Comparison of ENCODE assay signal across 17 cellular contexts in genomic region chr14:65867333-65867732, GRCh38.
"Had no signal": no experiment of that assay in that cellular context is flagged by ENCODE, and none has a peak within 500 bp of the region (broad histone marks: within the 10 kb centered on the region; RNA-seq: fewer than 3 reads in every experiment).

No MANE protein-coding gene starts in this region.

- H3K4me1 ChIP-seq: adrenal gland, breast epithelium had no signal

- H3K27ac ChIP-seq: adrenal gland, breast epithelium had no signal

- FAIRE-seq: RCC 7860 had no signal

- H3K27me3 ChIP-seq: adrenal gland, breast epithelium had no signal

- H3K9me3 ChIP-seq: adrenal gland, breast epithelium had no signal

- H3K36me3 ChIP-seq: adrenal gland, breast epithelium had no signal

- H3K4me3 ChIP-seq: adrenal gland, breast epithelium had no signal

- DNase-seq: activated CD4-positive, alpha-beta T cell treated with anti-CD3 and anti-CD28 coated beads for 48 hours; activated CD4-positive, alpha-beta T cell treated with anti-CD3 and anti-CD28 coated beads, Interleukin-2, amount 50 U/mL, for 4 hours; activated CD4-positive, CD25-positive, alpha-beta regulatory T cell treated with anti-CD3 and anti-CD28 coated beads, Interleukin-2, amount 50 U/mL, for 72 hours; activated CD8-positive, alpha-beta memory T cell treated with anti-CD3 and anti-CD28 coated beads, Interleukin-2, amount 50 U/mL, for 48 hours; activated CD8-positive, alpha-beta T cell treated with anti-CD3 and anti-CD28 coated beads, Interleukin-2, amount 10 ng/mL, durations not matched to agents 7 days and 5 days; activated naive CD4-positive, alpha-beta T cell treated with anti-CD3 and anti-CD28 coated beads, Interleukin-2, amount 50 U/mL, for 16 hours; activated naive CD8-positive, alpha-beta T cell treated with anti-CD3 and anti-CD28 coated beads, Interleukin-2, amount 10 ng/mL, durations not matched to agents 7 days and 5 days; activated T-cell treated with anti-CD3 and anti-CD28 coated beads, Interleukin-2, amount 50 U/mL, for 1 hour; adrenal gland; central memory CD4-positive, alpha-beta T cell; cortex of kidney; Karpas-422; NCI-H187 treated with DMSO at 0.1 percent for 48 hours; PC-3 had no signal

- ATAC-seq: activated CD8-positive, alpha-beta T cell treated with anti-CD3 and anti-CD28 coated beads, Interleukin-2, amount 10 ng/mL, durations not matched to agents 7 days and 5 days; PC-3; WTC11 had no signal
